ENCODE assay signal across 1 cellular context in the genomic region with DNA sequence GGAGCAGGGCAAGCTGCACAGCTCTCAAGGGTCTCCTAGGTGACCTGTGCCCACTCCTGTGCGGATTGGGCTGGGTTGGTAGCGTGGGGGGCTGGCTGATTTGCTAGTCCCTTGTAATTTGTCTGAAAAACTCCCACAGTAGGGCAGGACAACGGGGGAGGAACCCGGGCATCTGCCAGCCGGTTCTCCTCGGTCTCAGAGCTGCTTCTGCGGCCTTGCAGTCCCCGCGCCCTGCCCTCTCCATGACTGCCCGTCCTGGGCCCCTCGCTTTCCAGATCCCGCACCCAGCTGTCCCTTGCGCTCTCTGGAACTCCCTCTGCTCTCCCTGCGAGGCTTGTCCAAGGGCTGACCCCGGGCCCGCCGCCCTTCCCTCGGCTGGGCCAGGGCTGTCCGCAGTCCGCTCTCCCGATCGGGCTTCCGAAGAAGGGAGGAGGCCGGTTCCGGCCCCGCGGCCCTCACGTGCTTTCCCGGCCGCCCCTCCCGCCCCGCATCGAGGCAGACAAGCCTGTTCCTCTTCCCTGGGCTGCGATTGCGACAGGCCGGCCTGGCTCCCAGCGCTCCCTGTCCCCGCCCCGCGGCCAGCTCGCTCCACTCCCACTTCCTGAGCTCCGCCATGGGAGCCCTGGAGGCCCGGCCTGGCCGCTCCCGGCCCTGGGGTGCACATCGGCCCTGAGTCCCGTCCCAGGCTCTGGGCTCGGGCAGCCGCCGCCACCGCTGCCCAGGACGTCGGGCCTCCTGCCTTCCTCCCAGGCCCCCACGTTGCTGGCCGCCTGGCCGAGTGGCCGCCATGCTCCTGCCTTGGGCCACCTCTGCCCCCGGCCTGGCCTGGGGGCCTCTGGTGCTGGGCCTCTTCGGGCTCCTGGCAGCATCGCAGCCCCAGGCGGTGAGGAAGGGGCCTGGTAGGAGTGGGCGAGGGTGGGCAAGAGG.
TF ChIP-seq lines count a peak whose summit lies in the region.

LTBR (plus strand) TSS at position 591 of the 927 bp plus-strand sequence; CDS start at position 788, 197 bp downstream.

TF ChIP-seq in HepG2, 621 proteins besides CTCF, POLR2A, EP300 and RAD21 (continued from another document and continues in another):
- TF ChIP-seq TERF1 (CRISPR knock-in tag; IDR thresholded peaks at IDR 0.05): peak; percentile 88
- TF ChIP-seq IRF1 (CRISPR knock-in tag; IDR thresholded peaks at IDR 0.05; ENCODE audit: low read depth): 0 out of 2 replicates have a peak, but pooled peaks have one; percentile 54
- TF ChIP-seq ZNF782 (CRISPR knock-in tag; IDR thresholded peaks at IDR 0.05; ENCODE audit: borderline replicate concordance): peak; percentile 39; the same call in 1 of the 2 replicates
- peak; percentile 91; the same call in 1 of the 2 replicates for TF ChIP-seq SMAD9 (CRISPR knock-in tag; IDR thresholded peaks at IDR 0.05)
- TF ChIP-seq TFAP4 (IDR thresholded peaks at IDR 0.05; ENCODE audit: borderline replicate concordance, low read depth): peak; percentile 48; the same call in 1 of the 2 replicates
- TF ChIP-seq KLF15 (CRISPR knock-in tag; IDR thresholded peaks at IDR 0.05; ENCODE audit: borderline replicate concordance): peak; percentile 78; the same call in 1 of the 2 replicates
- TF ChIP-seq MIER3 (CRISPR knock-in tag; IDR thresholded peaks at IDR 0.05; ENCODE audit: borderline replicate concordance): peak; percentile 92
- no peak for TF ChIP-seq ATRX (CRISPR knock-in tag; IDR thresholded peaks at IDR 0.05; ENCODE audit: borderline replicate concordance)
- no peak for TF ChIP-seq PAF1 (CRISPR knock-in tag; IDR thresholded peaks at IDR 0.05)
- TF ChIP-seq NFE2L2 (IDR thresholded peaks at IDR 0.05; ENCODE audit: low read length): no peak
- TF ChIP-seq, protein P1, sequence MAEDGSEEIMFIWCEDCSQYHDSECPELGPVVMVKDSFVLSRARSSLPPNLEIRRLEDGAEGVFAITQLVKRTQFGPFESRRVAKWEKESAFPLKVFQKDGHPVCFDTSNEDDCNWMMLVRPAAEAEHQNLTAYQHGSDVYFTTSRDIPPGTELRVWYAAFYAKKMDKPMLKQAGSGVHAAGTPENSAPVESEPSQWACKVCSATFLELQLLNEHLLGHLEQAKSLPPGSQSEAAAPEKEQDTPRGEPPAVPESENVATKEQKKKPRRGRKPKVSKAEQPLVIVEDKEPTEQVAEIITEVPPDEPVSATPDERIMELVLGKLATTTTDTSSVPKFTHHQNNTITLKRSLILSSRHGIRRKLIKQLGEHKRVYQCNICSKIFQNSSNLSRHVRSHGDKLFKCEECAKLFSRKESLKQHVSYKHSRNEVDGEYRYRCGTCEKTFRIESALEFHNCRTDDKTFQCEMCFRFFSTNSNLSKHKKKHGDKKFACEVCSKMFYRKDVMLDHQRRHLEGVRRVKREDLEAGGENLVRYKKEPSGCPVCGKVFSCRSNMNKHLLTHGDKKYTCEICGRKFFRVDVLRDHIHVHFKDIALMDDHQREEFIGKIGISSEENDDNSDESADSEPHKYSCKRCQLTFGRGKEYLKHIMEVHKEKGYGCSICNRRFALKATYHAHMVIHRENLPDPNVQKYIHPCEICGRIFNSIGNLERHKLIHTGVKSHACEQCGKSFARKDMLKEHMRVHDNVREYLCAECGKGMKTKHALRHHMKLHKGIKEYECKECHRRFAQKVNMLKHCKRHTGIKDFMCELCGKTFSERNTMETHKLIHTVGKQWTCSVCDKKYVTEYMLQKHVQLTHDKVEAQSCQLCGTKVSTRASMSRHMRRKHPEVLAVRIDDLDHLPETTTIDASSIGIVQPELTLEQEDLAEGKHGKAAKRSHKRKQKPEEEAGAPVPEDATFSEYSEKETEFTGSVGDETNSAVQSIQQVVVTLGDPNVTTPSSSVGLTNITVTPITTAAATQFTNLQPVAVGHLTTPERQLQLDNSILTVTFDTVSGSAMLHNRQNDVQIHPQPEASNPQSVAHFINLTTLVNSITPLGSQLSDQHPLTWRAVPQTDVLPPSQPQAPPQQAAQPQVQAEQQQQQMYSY (CRISPR knock-in tag; IDR thresholded peaks at IDR 0.05): no peak
- peak; percentile 47; the same call in 1 of the 2 replicates for TF ChIP-seq ZNF143 (CRISPR knock-in tag; IDR thresholded peaks at IDR 0.05)
- peak; percentile 97 for TF ChIP-seq ZSCAN21 (CRISPR knock-in tag; IDR thresholded peaks at IDR 0.05; ENCODE audit: borderline replicate concordance)
- peak; percentile 53 for TF ChIP-seq TEAD3 (CRISPR knock-in tag; optimal IDR thresholded peaks at IDR 0.05; ENCODE audit: borderline replicate concordance)
- TF ChIP-seq ZNF335 (CRISPR knock-in tag; IDR thresholded peaks at IDR 0.05): peak; percentile 88
- peak; percentile 98 for TF ChIP-seq ZFP36L1 (CRISPR knock-in tag; IDR thresholded peaks at IDR 0.05)
- peak; percentile 71 for TF ChIP-seq MTA1 (CRISPR knock-in tag; IDR thresholded peaks at IDR 0.05; ENCODE audit: borderline replicate concordance)
- TF ChIP-seq, protein P2, sequence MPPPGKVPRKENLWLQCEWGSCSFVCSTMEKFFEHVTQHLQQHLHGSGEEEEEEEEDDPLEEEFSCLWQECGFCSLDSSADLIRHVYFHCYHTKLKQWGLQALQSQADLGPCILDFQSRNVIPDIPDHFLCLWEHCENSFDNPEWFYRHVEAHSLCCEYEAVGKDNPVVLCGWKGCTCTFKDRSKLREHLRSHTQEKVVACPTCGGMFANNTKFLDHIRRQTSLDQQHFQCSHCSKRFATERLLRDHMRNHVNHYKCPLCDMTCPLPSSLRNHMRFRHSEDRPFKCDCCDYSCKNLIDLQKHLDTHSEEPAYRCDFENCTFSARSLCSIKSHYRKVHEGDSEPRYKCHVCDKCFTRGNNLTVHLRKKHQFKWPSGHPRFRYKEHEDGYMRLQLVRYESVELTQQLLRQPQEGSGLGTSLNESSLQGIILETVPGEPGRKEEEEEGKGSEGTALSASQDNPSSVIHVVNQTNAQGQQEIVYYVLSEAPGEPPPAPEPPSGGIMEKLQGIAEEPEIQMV (CRISPR knock-in tag; IDR thresholded peaks at IDR 0.05; ENCODE audit: low read depth): peak; percentile 70
- TF ChIP-seq ZGPAT (CRISPR knock-in tag; IDR thresholded peaks at IDR 0.05): peak; percentile 98
- TF ChIP-seq ZNF616 (CRISPR knock-in tag; IDR thresholded peaks at IDR 0.05; ENCODE audit: low read depth): peak; percentile 93; the same call in 1 of the 2 replicates
- peak; percentile 96 for TF ChIP-seq BRD4 (CRISPR knock-in tag; IDR thresholded peaks at IDR 0.05)
- TF ChIP-seq ZNF362 (CRISPR knock-in tag; IDR thresholded peaks at IDR 0.05; ENCODE audit: borderline replicate concordance): peak; percentile 36; the same call in 1 of the 2 replicates
- TF ChIP-seq ZNF770 (CRISPR knock-in tag; IDR thresholded peaks at IDR 0.05): peak; percentile 84
- peak; percentile 88; the same call in 1 of the 2 replicates for TF ChIP-seq HBP1 (CRISPR knock-in tag; IDR thresholded peaks at IDR 0.05; ENCODE audit: low read depth)
- TF ChIP-seq KDM2A (CRISPR knock-in tag; IDR thresholded peaks at IDR 0.05; ENCODE audit: borderline replicate concordance, low read depth): peak; percentile 86
- peak; percentile 69 for TF ChIP-seq FOSL2 (CRISPR knock-in tag; IDR thresholded peaks at IDR 0.05)
- no peak for TF ChIP-seq RBM39 (IDR thresholded peaks at IDR 0.05; ENCODE audit: low read depth, low read length, poor library complexity, severe bottlenecking)
- TF ChIP-seq HOXA5 (CRISPR knock-in tag; IDR thresholded peaks at IDR 0.05): peak; percentile 74; the same call in 1 of the 2 replicates
- 0 out of 2 replicates have a peak, but pooled peaks have one; percentile 52 for TF ChIP-seq ZNF383 (CRISPR knock-in tag; IDR thresholded peaks at IDR 0.05; ENCODE audit: borderline replicate concordance)
- peak; percentile 67 for TF ChIP-seq GZF1 (CRISPR knock-in tag; IDR thresholded peaks at IDR 0.05)
- peak; percentile 94 for TF ChIP-seq TSC22D2 (CRISPR knock-in tag; IDR thresholded peaks at IDR 0.05; ENCODE audit: borderline replicate concordance)
- TF ChIP-seq RFXANK (CRISPR knock-in tag; IDR thresholded peaks at IDR 0.05): peak; percentile 63; the same call in 1 of the 2 replicates
- no peak for TF ChIP-seq SRSF9 (IDR thresholded peaks at IDR 0.05; ENCODE audit: borderline replicate concordance, insufficient read depth, low read depth, low read length, poor library complexity, severe bottlenecking)
- TF ChIP-seq, protein P3, sequence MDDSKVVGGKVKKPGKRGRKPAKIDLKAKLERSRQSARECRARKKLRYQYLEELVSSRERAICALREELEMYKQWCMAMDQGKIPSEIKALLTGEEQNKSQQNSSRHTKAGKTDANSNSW (CRISPR knock-in tag; IDR thresholded peaks at IDR 0.05; ENCODE audit: borderline replicate concordance): peak; percentile 76
